10 cellular contexts compared by ENCODE assay signal in the genomic region with DNA sequence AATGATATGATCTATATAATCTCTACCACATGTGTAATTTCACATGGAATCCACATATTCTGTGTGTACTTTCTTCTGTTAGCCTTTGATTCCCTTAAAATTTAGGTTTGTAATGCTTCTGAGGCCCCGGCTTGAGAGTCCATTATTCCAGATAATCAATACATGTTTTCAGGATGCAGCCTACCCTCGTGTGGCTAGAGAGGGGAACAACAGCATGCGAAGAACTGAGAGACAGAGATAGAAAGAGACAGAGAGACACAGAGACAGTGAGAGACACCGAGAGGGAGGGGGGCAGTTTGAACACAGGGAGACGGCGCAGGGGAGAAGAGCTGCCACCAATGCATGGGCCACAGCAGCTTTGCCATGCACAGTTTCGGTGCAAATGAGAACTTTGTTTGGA.
DNase-seq lines count a peak whose midpoint lies in the region; ATAC-seq and TF ChIP-seq lines count a peak whose summit lies in the region.
"Had no signal": no experiment of that assay in that cellular context is flagged by ENCODE, and none has a peak within 500 bp of the region (broad histone marks: within the 10 kb centered on the region; RNA-seq: fewer than 3 reads in every experiment).

No MANE protein-coding gene starts in this region.

- H3K27ac ChIP-seq in C4-2B (no peak overlapping the region), liver (ENCODE audit: low read depth in 1 of 2, low read length in 2 of 2) (no peak overlapping the region), dorsolateral prefrontal cortex (no peak overlapping the region)

- intact Hi-C loops in dorsolateral prefrontal cortex (cut with DNase I) (no loop called here), Calu3 (cut with micrococcal nuclease; ENCODE audit: unreplicated experiment) (no loop called here)

- H3K9ac ChIP-seq in liver (ENCODE audit: low read depth in 1 of 2, low read length in 2 of 2), result no peak overlapping the region

- H3K27ac Mint-ChIP-seq in activated naive CD8-positive, alpha-beta T cell treated with anti-CD3 and anti-CD28 coated beads, Interleukin-2, amount 50 U/mL, for 24 hours, result peak overlapping the region; percentile 11
- H3K27ac Mint-ChIP-seq in Calu3 (ENCODE audit: unreplicated experiment), result no peak overlapping the region

- no peak overlapping the region for H3K4me3 Mint-ChIP-seq in activated naive CD8-positive, alpha-beta T cell treated with anti-CD3 and anti-CD28 coated beads, Interleukin-2, amount 50 U/mL, for 24 hours
- H3K4me3 Mint-ChIP-seq in Calu3 (ENCODE audit: low read depth, unreplicated experiment), result no peak overlapping the region

- no peaks in the 10 kb centered on the region for H3K4me1 ChIP-seq in liver (ENCODE audit: control insufficient read depth in 4 of 4, insufficient read depth in 4 of 4, low read length in 3 of 4)

- no TSS peak for BruUV-seq in Calu3 (replicated peaks; lab: Mats Ljungman, UMichigan)

- peaks cover 7% of the 10 kb centered on the region for H3K27me3 Mint-ChIP-seq in activated naive CD8-positive, alpha-beta T cell treated with anti-CD3 and anti-CD28 coated beads, Interleukin-2, amount 50 U/mL, for 24 hours
- H3K27me3 Mint-ChIP-seq in Calu3 (ENCODE audit: unreplicated experiment), result no peaks in the 10 kb centered on the region

- no peaks in the 10 kb centered on the region for H3K27me3 ChIP-seq in liver (ENCODE audit: control insufficient read depth in 4 of 4, insufficient read depth in 4 of 4, low read length in 3 of 4)
- peaks cover 0 to 18% (median 4%) of the 10 kb centered on the region in 45 donors for H3K27me3 ChIP-seq in dorsolateral prefrontal cortex

- peaks cover 2% of the 10 kb centered on the region for H3K36me3 Mint-ChIP-seq in activated naive CD8-positive, alpha-beta T cell treated with anti-CD3 and anti-CD28 coated beads, Interleukin-2, amount 50 U/mL, for 24 hours (ENCODE audit: low read depth)
- H3K36me3 Mint-ChIP-seq in Calu3 (ENCODE audit: insufficient read depth, unreplicated experiment), result no peaks in the 10 kb centered on the region

- H3K9me3 Mint-ChIP-seq in activated naive CD8-positive, alpha-beta T cell treated with anti-CD3 and anti-CD28 coated beads, Interleukin-2, amount 50 U/mL, for 24 hours, result no peaks in the 10 kb centered on the region
- peaks cover 7% of the 10 kb centered on the region for H3K9me3 Mint-ChIP-seq in Calu3 (ENCODE audit: low read depth, unreplicated experiment)

- WGBS in liver, result 50% methylated on average over 7 of the region's 7 CpGs

- H3K4me1 Mint-ChIP-seq in activated naive CD8-positive, alpha-beta T cell treated with anti-CD3 and anti-CD28 coated beads, Interleukin-2, amount 50 U/mL, for 24 hours, result peaks cover 41% of the 10 kb centered on the region
- no peaks in the 10 kb centered on the region for H3K4me1 Mint-ChIP-seq in Calu3 (ENCODE audit: low read depth, unreplicated experiment)

- DNase-seq in HFF-Myc (ENCODE audit: extremely low read depth, low read depth) (no peak), LoVo (ENCODE audit: low spot score) (no peak), dorsolateral prefrontal cortex (no peak), Calu3 (no peak)
- no peak for DNase-seq in activated naive CD8-positive, alpha-beta T cell treated with anti-CD3 and anti-CD28 coated beads, Interleukin-2, amount 50 U/mL, for 24 hours
- no peak for DNase-seq in activated effector memory CD4-positive, alpha-beta T cell treated with anti-CD3 and anti-CD28 coated beads, Interleukin-2, amount 50 U/mL, for 16 hours
- DNase-seq: anterior cingulate cortex, substantia nigra had no signal

- H3K9me3 ChIP-seq in liver (ENCODE audit: control insufficient read depth in 4 of 4, low read length in 3 of 4), result no peaks in the 10 kb centered on the region

- H3K36me3 ChIP-seq in liver (ENCODE audit: control insufficient read depth in 4 of 4, insufficient read depth in 3 of 4, low read depth in 1 of 4, low read length in 3 of 4), result no peaks in the 10 kb centered on the region

- CTCF ChIA-PET in Calu3 (lab: Charles Lee), result no interaction called here

- TF ChIP-seq RAD21 in liver (IDR thresholded peaks at IDR 0.05), result peak in 1 of 2 donors; percentile 47

- TF ChIP-seq CTCF in C4-2B (conservative IDR thresholded peaks at IDR 0.05) (peak; percentile 63), HFF-Myc (IDR thresholded peaks at IDR 0.05; ENCODE audit: low read depth, low read length, missing control alignments) (peak; percentile 5), liver (IDR thresholded peaks at IDR 0.05; ENCODE audit: low read depth, low read length, missing input control) (peak; percentile 22), dorsolateral prefrontal cortex (IDR thresholded peaks at IDR 0.05 in 54 of 56, conservative IDR thresholded peaks at IDR 0.05 in 2 of 56; ENCODE audit: low read depth in 1 of 56, partially characterized antibody in 56 of 56) (peak in 26 of 56 donors; percentile 6 to 48 (median 28)), Calu3 (IDR thresholded peaks at IDR 0.05; ENCODE audit: unreplicated experiment) (no peak)

- H3K4me3 ChIP-seq in HFF-Myc (replicated peaks; ENCODE audit: low read depth, low read length) (no peak overlapping the region), liver (ENCODE audit: low read depth in 1 of 3, low read length in 3 of 3) (no peak overlapping the region), dorsolateral prefrontal cortex (no peak overlapping the region)

- no peak for ATAC-seq in activated naive CD8-positive, alpha-beta T cell treated with anti-CD3 and anti-CD28 coated beads, Interleukin-2, amount 50 U/mL, for 24 hours

TF ChIP-seq in liver, 16 proteins besides CTCF, POLR2A, EP300 and RAD21:
- TF ChIP-seq TAF1 (conservative IDR thresholded peaks at IDR 0.05) (no peak), YY1 (IDR thresholded peaks at IDR 0.05) (no peak), SP1 (IDR thresholded peaks at IDR 0.05) (no peak), GABPA (IDR thresholded peaks at IDR 0.05 in 1 of 2, conservative IDR thresholded peaks at IDR 0.05 in 1 of 2) (no peak), HNF4A (conservative IDR thresholded peaks at IDR 0.05) (no peak), JUND (IDR thresholded peaks at IDR 0.05) (no peak), HNF4G (IDR thresholded peaks at IDR 0.05) (no peak), RXRA (IDR thresholded peaks at IDR 0.05) (no peak), FOXA2 (IDR thresholded peaks at IDR 0.05) (no peak), FOXA1 (IDR thresholded peaks at IDR 0.05) (no peak), EGR1 (IDR thresholded peaks at IDR 0.05; ENCODE audit: low read depth in 2 of 2) (no peak), NR2F2 (IDR thresholded peaks at IDR 0.05) (no peak)
- TF ChIP-seq, protein P1, sequence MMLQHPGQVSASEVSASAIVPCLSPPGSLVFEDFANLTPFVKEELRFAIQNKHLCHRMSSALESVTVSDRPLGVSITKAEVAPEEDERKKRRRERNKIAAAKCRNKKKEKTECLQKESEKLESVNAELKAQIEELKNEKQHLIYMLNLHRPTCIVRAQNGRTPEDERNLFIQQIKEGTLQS (IDR thresholded peaks at IDR 0.05), result no peak
- TF ChIP-seq, protein P2, sequence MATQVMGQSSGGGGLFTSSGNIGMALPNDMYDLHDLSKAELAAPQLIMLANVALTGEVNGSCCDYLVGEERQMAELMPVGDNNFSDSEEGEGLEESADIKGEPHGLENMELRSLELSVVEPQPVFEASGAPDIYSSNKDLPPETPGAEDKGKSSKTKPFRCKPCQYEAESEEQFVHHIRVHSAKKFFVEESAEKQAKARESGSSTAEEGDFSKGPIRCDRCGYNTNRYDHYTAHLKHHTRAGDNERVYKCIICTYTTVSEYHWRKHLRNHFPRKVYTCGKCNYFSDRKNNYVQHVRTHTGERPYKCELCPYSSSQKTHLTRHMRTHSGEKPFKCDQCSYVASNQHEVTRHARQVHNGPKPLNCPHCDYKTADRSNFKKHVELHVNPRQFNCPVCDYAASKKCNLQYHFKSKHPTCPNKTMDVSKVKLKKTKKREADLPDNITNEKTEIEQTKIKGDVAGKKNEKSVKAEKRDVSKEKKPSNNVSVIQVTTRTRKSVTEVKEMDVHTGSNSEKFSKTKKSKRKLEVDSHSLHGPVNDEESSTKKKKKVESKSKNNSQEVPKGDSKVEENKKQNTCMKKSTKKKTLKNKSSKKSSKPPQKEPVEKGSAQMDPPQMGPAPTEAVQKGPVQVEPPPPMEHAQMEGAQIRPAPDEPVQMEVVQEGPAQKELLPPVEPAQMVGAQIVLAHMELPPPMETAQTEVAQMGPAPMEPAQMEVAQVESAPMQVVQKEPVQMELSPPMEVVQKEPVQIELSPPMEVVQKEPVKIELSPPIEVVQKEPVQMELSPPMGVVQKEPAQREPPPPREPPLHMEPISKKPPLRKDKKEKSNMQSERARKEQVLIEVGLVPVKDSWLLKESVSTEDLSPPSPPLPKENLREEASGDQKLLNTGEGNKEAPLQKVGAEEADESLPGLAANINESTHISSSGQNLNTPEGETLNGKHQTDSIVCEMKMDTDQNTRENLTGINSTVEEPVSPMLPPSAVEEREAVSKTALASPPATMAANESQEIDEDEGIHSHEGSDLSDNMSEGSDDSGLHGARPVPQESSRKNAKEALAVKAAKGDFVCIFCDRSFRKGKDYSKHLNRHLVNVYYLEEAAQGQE (IDR thresholded peaks at IDR 0.05), result no peak
- TF ChIP-seq, protein P3, sequence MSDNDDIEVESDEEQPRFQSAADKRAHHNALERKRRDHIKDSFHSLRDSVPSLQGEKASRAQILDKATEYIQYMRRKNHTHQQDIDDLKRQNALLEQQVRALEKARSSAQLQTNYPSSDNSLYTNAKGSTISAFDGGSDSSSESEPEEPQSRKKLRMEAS (IDR thresholded peaks at IDR 0.05), result no peak
